In the genomic region with DNA sequence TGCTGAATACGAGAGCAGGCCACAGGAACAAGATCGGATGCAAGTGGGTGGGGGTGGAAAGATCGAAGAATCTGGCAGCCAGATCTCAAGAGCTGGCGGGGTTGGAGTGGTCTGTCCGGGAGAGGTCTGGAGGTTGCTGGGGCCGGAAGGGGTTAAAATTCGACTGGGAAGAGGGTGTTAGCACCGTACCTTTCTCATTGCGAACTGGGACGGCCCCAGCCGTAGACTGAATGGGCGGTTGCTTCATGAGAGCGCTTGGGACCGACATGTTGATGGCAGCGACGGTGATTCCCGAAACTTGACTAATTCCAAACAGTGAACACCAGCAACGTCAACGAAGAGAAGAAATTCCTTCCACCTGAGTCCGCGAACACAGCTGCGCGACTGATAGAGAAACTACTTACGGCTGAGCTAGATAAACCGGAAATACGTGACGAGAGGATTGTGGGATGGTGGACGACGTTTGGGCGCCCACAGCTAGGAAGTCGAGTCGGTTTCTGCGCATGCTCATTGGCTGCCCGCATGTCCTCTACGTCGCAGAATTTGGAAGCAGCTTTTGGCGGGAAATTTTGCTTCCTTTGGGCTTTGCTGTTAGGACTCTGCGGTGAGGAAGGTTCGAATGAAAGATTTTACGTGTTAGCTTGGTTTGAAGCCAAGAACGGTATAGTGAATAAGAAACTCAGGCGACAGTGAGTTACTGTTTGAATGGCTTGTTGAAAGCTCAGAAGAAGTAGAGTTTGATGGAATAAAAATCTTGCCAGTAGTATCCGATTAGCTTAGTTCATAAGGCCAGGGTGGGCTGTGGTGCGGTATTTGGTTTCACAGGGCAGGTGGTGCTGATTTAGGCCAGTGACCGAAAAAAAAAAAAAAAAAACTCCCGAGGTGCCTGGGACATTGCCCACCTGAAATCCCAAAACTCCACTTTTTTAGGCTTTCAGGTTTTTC, we compare ENCODE assay signal across 8 cellular contexts. TPM values are rescaled to one million over a fixed set of nuclear protein-coding genes. Genes with fewer than 3 reads are reported as not detected.
DNase-seq lines count a peak whose midpoint lies in the region; ATAC-seq, FAIRE-seq and TF ChIP-seq lines count a peak whose summit lies in the region.

MFAP1 (minus strand) TSS at position 389 of the 945 bp plus-strand sequence; CDS start at position 268, 121 bp downstream.

- H3K27ac ChIP-seq in HUES64 (ENCODE audit: low read depth, low read length) (peak within 1 kb of the TSS; percentile 84), OCI-LY1 (ENCODE audit: low read depth, low read length, poor library complexity, severe bottlenecking) (peak within 1 kb of the TSS; percentile 81), mesodermal cell (ENCODE audit: low read depth, low read length, severe bottlenecking) (peak within 1 kb of the TSS; percentile 90)

- H3K9me3 ChIP-seq in HUES64 (ENCODE audit: insufficient read depth, low read depth, low read length) (peaks cover 5% of the 10 kb centered on the region; the same call in 1 of the 2 replicates), OCI-LY1 (ENCODE audit: low read length) (no peaks in the 10 kb centered on the region), mesodermal cell (ENCODE audit: control insufficient read depth, low read length) (peaks cover 3% of the 10 kb centered on the region)

- peak; percentile 81 for ATAC-seq in GM21423 (IDR thresholded peaks at IDR 0.05; ENCODE audit: unreplicated experiment)

- FAIRE-seq in endometrium (lab: Jason Lieb, UNC) = peak; percentile 84

- H3K4me2 ChIP-seq in OCI-LY1 (ENCODE audit: low read length) = peak within 1 kb of the TSS; percentile 81

- H4K20me1 ChIP-seq in OCI-LY1 (ENCODE audit: insufficient read depth, low read length) = no peaks in the 10 kb centered on the region

- no peak for TF ChIP-seq CTCF in OCI-LY1 (IDR thresholded peaks at IDR 0.05; ENCODE audit: low read length)

- no peaks in the 10 kb centered on the region for H3K9me2 ChIP-seq in OCI-LY1 (ENCODE audit: low read depth, low read length)

- WGBS in HUES64 = 11% methylated on average over 46 of the region's 46 CpGs
- 8 to 12% methylated on average over 40 to 45 of the region's 46 CpGs for WGBS in mesodermal cell (ENCODE audit: insufficient coverage in 2 of 2), 2 experiments

- peaks cover 27% of the 10 kb centered on the region for H3K36me3 ChIP-seq in HUES64 (ENCODE audit: insufficient read depth, low read length)
- peaks cover 37% of the 10 kb centered on the region for H3K36me3 ChIP-seq in OCI-LY1 (ENCODE audit: insufficient read depth, low read length)
- peaks cover 3% of the 10 kb centered on the region for H3K36me3 ChIP-seq in mesodermal cell (ENCODE audit: control insufficient read depth, insufficient read depth, low read length)

- H3K4me3 ChIP-seq in HUES64 (ENCODE audit: low read length) = peak within 1 kb of the TSS; percentile 82
- H3K4me3 ChIP-seq in OCI-LY1 (ENCODE audit: low read depth, low read length, poor library complexity, severe bottlenecking) = peak within 1 kb of the TSS; percentile 98
- H3K4me3 ChIP-seq in mesodermal cell (ENCODE audit: extremely low read depth, insufficient read depth, low read length, poor library complexity, severe bottlenecking) = peak within 1 kb of the TSS; percentile 80

- H3F3A ChIP-seq in OCI-LY1 (ENCODE audit: insufficient read depth, low read length) = no peaks in the 10 kb centered on the region

- peak; percentile 95 for DNase-seq in COLO829 (ENCODE audit: low spot score)
- peak; percentile 85 for DNase-seq in activated CD8-positive, alpha-beta memory T cell treated with anti-CD3 and anti-CD28 coated beads, Interleukin-2, amount 50 U/mL, for 4 hours
- peak; percentile 78 to 90 for DNase-seq in stimulated activated CD8-positive, alpha-beta memory T cell treated with anti-CD3 and anti-CD28 coated beads, Interleukin-15, amount 100 ng/mL, for 4 hours (ENCODE audit: low read depth in 2 of 2)

- no peaks in the 10 kb centered on the region; the same call in 1 of the 2 replicates for H3K4me1 ChIP-seq in HUES64 (ENCODE audit: insufficient read depth, low read length)
- peaks cover 55% of the 10 kb centered on the region for H3K4me1 ChIP-seq in OCI-LY1 (ENCODE audit: insufficient read depth, low read length, severe bottlenecking)
- no peaks in the 10 kb centered on the region for H3K4me1 ChIP-seq in mesodermal cell (ENCODE audit: control insufficient read depth, insufficient read depth, low read length, poor library complexity, severe bottlenecking)

- no peak within 1 kb of the TSS for H2AFZ ChIP-seq in OCI-LY1 (ENCODE audit: low read length)

- peak within 1 kb of the TSS; percentile 83 for H3K9ac ChIP-seq in HUES64 (ENCODE audit: low read depth, low read length)
- peak within 1 kb of the TSS; percentile 99 for H3K9ac ChIP-seq in OCI-LY1 (ENCODE audit: low read length)

- peaks cover 74% of the 10 kb centered on the region for H3K79me2 ChIP-seq in OCI-LY1 (ENCODE audit: insufficient read depth, low read length)

- H3K27me3 ChIP-seq in HUES64 (ENCODE audit: insufficient read depth, low read length) (peaks cover 8% of the 10 kb centered on the region; the same call in 1 of the 2 replicates), OCI-LY1 (ENCODE audit: insufficient read depth, low read length) (no peaks in the 10 kb centered on the region)

RNA-seq across cellular contexts. Expression of gene MFAP1, which starts in this region (rescaled TPM):
- 32.9 TPM for polyA plus RNA-seq in HUES64 (2013, experiment 1 of 2)
- 37.7 TPM for polyA plus RNA-seq in HUES64 (2013, experiment 2 of 2)
- polyA plus RNA-seq in mesodermal cell (2013, experiment 1 of 2) = 30.1 TPM
- polyA plus RNA-seq in mesodermal cell (2013, experiment 2 of 2) = 32.0 TPM

Comparison
In these comparisons a context has a peak if more than half of its experiments do, and no peak if none do; other contexts are left out.
1. Peak in every context shown above with its lines: DNase-seq, ATAC-seq, H3K4me3 ChIP-seq and H3K27ac ChIP-seq.